In the genomic region with DNA sequence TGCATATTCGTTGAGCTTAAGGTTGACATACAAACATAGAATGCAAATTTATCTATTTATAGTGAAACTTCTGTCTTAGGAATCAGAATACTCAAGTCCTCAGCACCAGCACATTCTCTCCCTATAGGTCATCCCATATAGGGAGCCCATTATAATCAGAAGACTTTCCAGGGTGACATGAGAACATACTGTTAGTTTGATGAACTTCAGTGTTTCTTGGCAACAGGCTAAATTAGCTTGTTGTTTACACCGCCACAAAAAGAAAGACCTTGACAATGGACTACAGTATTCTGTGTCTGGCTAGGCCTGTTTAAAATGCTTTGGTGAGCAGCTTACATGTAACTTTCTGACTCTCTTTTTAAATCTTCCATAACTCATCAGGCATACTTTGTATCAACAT, we compare ENCODE assay signal across 32 cellular contexts.
"Had no signal": no experiment of that assay in that cellular context is flagged by ENCODE, and none has a peak within 500 bp of the region (broad histone marks: within the 10 kb centered on the region; RNA-seq: fewer than 3 reads in every experiment).

No MANE protein-coding gene starts in this region.

- H3K27ac ChIP-seq: adrenal gland, body of pancreas, brain microvascular endothelial cell, breast epithelium, VCaP had no signal

- H3K36me3 Mint-ChIP-seq: activated CD8-positive, alpha-beta memory T cell treated with anti-CD3 and anti-CD28 coated beads, Interleukin-2, amount 10 ng/mL, durations not matched to agents 7 days and 5 days; activated naive CD4-positive, alpha-beta T cell treated with anti-CD3 and anti-CD28 coated beads, Interleukin-2, amount 50 U/mL, for 72 hours; activated naive CD8-positive, alpha-beta T cell treated with anti-CD3 and anti-CD28 coated beads for 36 hours had no signal

- H3K27ac Mint-ChIP-seq: activated B cell treated with CpG ODN at 0.5 μM for 24 hours; activated CD4-positive, alpha-beta memory T cell treated with anti-CD3 and anti-CD28 coated beads, Interleukin-2, amount 10 ng/mL, durations not matched to agents 7 days and 5 days; activated CD4-positive, alpha-beta T cell treated with anti-CD3 and anti-CD28 coated beads, Interleukin-2, amount 10 ng/mL, durations not matched to agents 7 days and 5 days; activated CD8-positive, alpha-beta memory T cell treated with anti-CD3 and anti-CD28 coated beads, Interleukin-2, amount 10 ng/mL, durations not matched to agents 7 days and 5 days; activated CD8-positive, alpha-beta T cell treated with anti-CD3 and anti-CD28 coated beads, Interleukin-2, amount 10 ng/mL, durations not matched to agents 7 days and 5 days; activated naive CD4-positive, alpha-beta T cell treated with anti-CD3 and anti-CD28 coated beads for 36 hours; activated naive CD4-positive, alpha-beta T cell treated with anti-CD3 and anti-CD28 coated beads, Interleukin-2, amount 50 U/mL, for 72 hours; activated naive CD8-positive, alpha-beta T cell treated with anti-CD3 and anti-CD28 coated beads for 36 hours; activated T-cell treated with anti-CD3 and anti-CD28 coated beads, Interleukin-2, amount 50 U/mL, for 24 hours; activated T-helper 2 cell treated with anti-CD3 and anti-CD28 coated beads, Interferon-gamma antibody, Interleukin-2, Interleukin-4, amounts not matched to agents 10 μg/mL and 5 μg/mL and 100 μg/mL, durations not matched to agents 14 hours and 24 hours and 36 hours; T-helper 1 cell treated with Interleukin-12 subunit alpha and Interleukin-12 subunit beta and Interleukin-4 antibody, amounts not matched to agents 30 μg/mL and 1 μg/mL, for 36 hours; T-helper 2 cell treated with Interferon-gamma antibody and Interleukin-4, amounts not matched to agents 5 μg/mL and 100 μg/mL, for 36 hours had no signal

- H3K27me3 Mint-ChIP-seq: activated CD4-positive, alpha-beta memory T cell treated with anti-CD3 and anti-CD28 coated beads, Interleukin-2, amount 10 ng/mL, durations not matched to agents 7 days and 5 days; activated CD4-positive, alpha-beta T cell treated with anti-CD3 and anti-CD28 coated beads, Interleukin-2, amount 10 ng/mL, durations not matched to agents 7 days and 5 days; activated CD8-positive, alpha-beta memory T cell treated with anti-CD3 and anti-CD28 coated beads, Interleukin-2, amount 10 ng/mL, durations not matched to agents 7 days and 5 days; activated naive CD8-positive, alpha-beta T cell treated with anti-CD3 and anti-CD28 coated beads for 36 hours; activated T-cell treated with anti-CD3 and anti-CD28 coated beads, Interleukin-2, amount 50 U/mL, for 24 hours had no signal

- H3K4me1 Mint-ChIP-seq: activated B cell treated with CpG ODN at 0.5 μM for 24 hours; activated CD4-positive, alpha-beta memory T cell treated with anti-CD3 and anti-CD28 coated beads, Interleukin-2, amount 10 ng/mL, durations not matched to agents 7 days and 5 days; activated CD4-positive, alpha-beta T cell treated with anti-CD3 and anti-CD28 coated beads, Interleukin-2, amount 10 ng/mL, durations not matched to agents 7 days and 5 days; activated CD8-positive, alpha-beta memory T cell treated with anti-CD3 and anti-CD28 coated beads, Interleukin-2, amount 10 ng/mL, durations not matched to agents 7 days and 5 days; activated naive CD8-positive, alpha-beta T cell treated with anti-CD3 and anti-CD28 coated beads for 36 hours had no signal

- H3K36me3 ChIP-seq: adrenal gland, brain microvascular endothelial cell, breast epithelium had no signal

- H3K9me3 ChIP-seq: adrenal gland, body of pancreas had no signal

- ATAC-seq: activated CD8-positive, alpha-beta memory T cell treated with anti-CD3 and anti-CD28 coated beads, Interleukin-2, amount 10 ng/mL, durations not matched to agents 7 days and 5 days; activated CD8-positive, alpha-beta T cell treated with anti-CD3 and anti-CD28 coated beads, Interleukin-2, amount 10 ng/mL, durations not matched to agents 7 days and 5 days; activated naive CD4-positive, alpha-beta T cell treated with anti-CD3 and anti-CD28 coated beads, Interleukin-2, amount 50 U/mL, for 72 hours; body of pancreas had no signal

- H3K27me3 ChIP-seq: adrenal gland, body of pancreas, brain microvascular endothelial cell, breast epithelium had no signal

- H3K4me1 ChIP-seq: adrenal gland, body of pancreas, breast epithelium had no signal

- H3K4me3 Mint-ChIP-seq: activated B cell treated with CpG ODN at 0.5 μM for 24 hours; activated CD4-positive, alpha-beta memory T cell treated with anti-CD3 and anti-CD28 coated beads, Interleukin-2, amount 10 ng/mL, durations not matched to agents 7 days and 5 days; activated CD4-positive, alpha-beta T cell treated with anti-CD3 and anti-CD28 coated beads, Interleukin-2, amount 10 ng/mL, durations not matched to agents 7 days and 5 days; activated CD8-positive, alpha-beta memory T cell treated with anti-CD3 and anti-CD28 coated beads, Interleukin-2, amount 10 ng/mL, durations not matched to agents 7 days and 5 days; activated CD8-positive, alpha-beta T cell treated with anti-CD3 and anti-CD28 coated beads, Interleukin-2, amount 10 ng/mL, durations not matched to agents 7 days and 5 days; activated naive CD4-positive, alpha-beta T cell treated with anti-CD3 and anti-CD28 coated beads for 36 hours; activated naive CD8-positive, alpha-beta T cell treated with anti-CD3 and anti-CD28 coated beads for 36 hours; activated T-cell treated with anti-CD3 and anti-CD28 coated beads, Interleukin-2, amount 50 U/mL, for 24 hours; T-helper 1 cell treated with Interleukin-12 subunit alpha and Interleukin-12 subunit beta and Interleukin-4 antibody, amounts not matched to agents 30 μg/mL and 1 μg/mL, for 36 hours; T-helper 2 cell treated with Interferon-gamma antibody and Interleukin-4, amounts not matched to agents 5 μg/mL and 100 μg/mL, for 36 hours had no signal

- DNase-seq: activated B cell treated with CpG ODN at 0.5 μM for 24 hours; activated CD4-positive, alpha-beta memory T cell treated with anti-CD3 and anti-CD28 coated beads, Interleukin-2, amount 10 ng/mL, durations not matched to agents 7 days and 5 days; activated CD4-positive, alpha-beta T cell treated with anti-CD3 and anti-CD28 coated beads for 4 hours; activated CD4-positive, alpha-beta T cell treated with anti-CD3 and anti-CD28 coated beads, Interleukin-2, amount 10 ng/mL, durations not matched to agents 7 days and 5 days; activated CD4-positive, alpha-beta T cell treated with anti-CD3 and anti-CD28 coated beads, Interleukin-2, amount 50 U/mL, for 48 hours; activated CD4-positive, CD25-positive, alpha-beta regulatory T cell treated with anti-CD3 and anti-CD28 coated beads, Interleukin-2, amount 50 U/mL, for 72 hours; activated CD8-positive, alpha-beta memory T cell treated with anti-CD3 and anti-CD28 coated beads for 24 hours; activated CD8-positive, alpha-beta memory T cell treated with anti-CD3 and anti-CD28 coated beads, Interleukin-2, amount 10 ng/mL, durations not matched to agents 7 days and 5 days; activated CD8-positive, alpha-beta memory T cell treated with anti-CD3 and anti-CD28 coated beads, Interleukin-2, amount 50 U/mL, for 48 hours; activated CD8-positive, alpha-beta T cell treated with anti-CD3 and anti-CD28 coated beads, Interleukin-2, amount 10 ng/mL, durations not matched to agents 7 days and 5 days; activated effector memory CD4-positive, alpha-beta T cell treated with Interleukin-2 at 50 U/mL for 16 hours; activated gamma-delta T cell; activated naive CD4-positive, alpha-beta T cell treated with anti-CD3 and anti-CD28 coated beads for 36 hours; activated naive CD4-positive, alpha-beta T cell treated with anti-CD3 and anti-CD28 coated beads, Interleukin-2, amount 50 U/mL, for 16 hours; activated naive CD8-positive, alpha-beta T cell treated with anti-CD3 and anti-CD28 coated beads for 36 hours; activated T-cell treated with anti-CD3 and anti-CD28 coated beads, Interleukin-2, amount 50 U/mL, for 24 hours; activated T-cell treated with anti-CD3 and anti-CD28 coated beads, Interleukin-2, amount 50 U/mL, for 48 hours; adrenal gland; amniotic stem cell; aorta; body of pancreas; brain microvascular endothelial cell; central memory CD4-positive, alpha-beta T cell; T-helper 1 cell; T-helper 2 cell; T-helper 9 cell had no signal

- H3K4me3 ChIP-seq: adrenal gland, body of pancreas, breast epithelium had no signal
